Comparison of ENCODE assay signal across 1 cellular context in genomic region chr20:33401042-33401921, GRCh38.
A peak's percentile ranks its signal among the peaks of the same experiment; 100 is the strongest.
TF ChIP-seq lines count a peak whose summit lies in the region.

Gene CDK5RAP1, minus strand, starts transcription at chr20:33401519. Its CDS starts 4,455 bp downstream, at chr20:33397064.

TF ChIP-seq in K562, 482 proteins besides CTCF, POLR2A, EP300 and RAD21 (continued from another document and continues in another):
- TF ChIP-seq SIX5 (IDR thresholded peaks at IDR 0.05; ENCODE audit: borderline replicate concordance in 1 of 2, insufficient read depth in 1 of 2, low read depth in 1 of 2, low read length in 2 of 2) = peak; percentile 52 to 69; a peak in 3 of 4 replicates
- TF ChIP-seq HINFP (tag; conservative IDR thresholded peaks at IDR 0.05; ENCODE audit: low read depth) = peak; percentile 72
- TF ChIP-seq E2F5 (CRISPR knock-in tag; IDR thresholded peaks at IDR 0.05) = 0 out of 2 replicates have a peak, but pooled peaks have one; percentile 49
- no peak for TF ChIP-seq ZC3H11A (IDR thresholded peaks at IDR 0.05; ENCODE audit: low read depth, low read length)
- peak; percentile 72; the same call in 1 of the 2 replicates for TF ChIP-seq ZKSCAN1 (IDR thresholded peaks at IDR 0.05; ENCODE audit: low read depth, low read length)
- peak; percentile 90 for TF ChIP-seq EP400 (IDR thresholded peaks at IDR 0.05)
- peak in 1 of 2 experiments; percentile 60; a peak in 1 of 4 replicates for TF ChIP-seq TEAD1 (CRISPR knock-in tag; IDR thresholded peaks at IDR 0.05)
- peak; percentile 59 for TF ChIP-seq ZNF384 (IDR thresholded peaks at IDR 0.05; ENCODE audit: low read depth, low read length)
- TF ChIP-seq CSDE1 (IDR thresholded peaks at IDR 0.05) = peak in 1 of 2 experiments; percentile 41; a peak in 2 of 4 replicates
- peak; percentile 51; the same call in 1 of the 2 replicates for TF ChIP-seq ZBTB7A (IDR thresholded peaks at IDR 0.05; ENCODE audit: borderline replicate concordance, control insufficient read depth, low read depth, low read length)
- TF ChIP-seq XRCC5 (IDR thresholded peaks at IDR 0.05; ENCODE audit: low read depth, low read length) = peak; percentile 96
- TF ChIP-seq ZNF785 (CRISPR knock-in tag; IDR thresholded peaks at IDR 0.05) = no peak
- TF ChIP-seq PRDM10 (IDR thresholded peaks at IDR 0.05; ENCODE audit: partially characterized antibody) = peak; percentile 52
- TF ChIP-seq CCAR2 (IDR thresholded peaks at IDR 0.05; ENCODE audit: low read depth, low read length) = no peak
- peak; percentile 67; the same call in 1 of the 2 replicates for TF ChIP-seq THRAP3 (IDR thresholded peaks at IDR 0.05; ENCODE audit: borderline replicate concordance)
- TF ChIP-seq MNT (conservative IDR thresholded peaks at IDR 0.05) = peak; percentile 72 to 88
- no peak for TF ChIP-seq ARID2 (IDR thresholded peaks at IDR 0.05)
- TF ChIP-seq E2F6 (IDR thresholded peaks at IDR 0.05; ENCODE audit: borderline replicate concordance in 1 of 2, extremely low read depth in 1 of 2, insufficient read depth in 1 of 2, insufficient read length in 1 of 2, low read depth in 1 of 2, low read length in 1 of 2, poor library complexity in 1 of 2, severe bottlenecking in 1 of 2) = peak in 1 of 2 experiments; percentile 45
- peak; percentile 77 to 95; a peak in 3 of 4 replicates for TF ChIP-seq HDAC1 (IDR thresholded peaks at IDR 0.05)
- TF ChIP-seq ETV5 (CRISPR knock-in tag; IDR thresholded peaks at IDR 0.05; ENCODE audit: low read depth) = peak; percentile 81
- TF ChIP-seq ZFX (CRISPR knock-in tag; IDR thresholded peaks at IDR 0.05) = peak; percentile 83
- peak; percentile 53; the same call in 1 of the 2 replicates for TF ChIP-seq NFE2 (IDR thresholded peaks at IDR 0.05; ENCODE audit: low read depth)
- peak; percentile 90 for TF ChIP-seq RB1 (IDR thresholded peaks at IDR 0.05; ENCODE audit: low read depth)
- 0 out of 2 replicates have a peak, but pooled peaks have one; percentile 43 for TF ChIP-seq HDAC8 (tag; IDR thresholded peaks at IDR 0.05)
- peak; percentile 67; the same call in 1 of the 2 replicates for TF ChIP-seq TARDBP (IDR thresholded peaks at IDR 0.05)
- no peak for TF ChIP-seq NR0B1 (IDR thresholded peaks at IDR 0.05; ENCODE audit: partially characterized antibody)
- peak; percentile 46 for TF ChIP-seq HMGN3 (IDR thresholded peaks at IDR 0.05; ENCODE audit: borderline replicate concordance, extremely low read depth, insufficient read length, low read depth, low read length)
- peak; percentile 99 for TF ChIP-seq NCOA1 (IDR thresholded peaks at IDR 0.05; ENCODE audit: low read depth)
- TF ChIP-seq FOSL1 (tag; conservative IDR thresholded peaks at IDR 0.05) = peak; percentile 46; the same call in 1 of the 2 replicates
- TF ChIP-seq SIN3B (IDR thresholded peaks at IDR 0.05; ENCODE audit: low read depth) = peak; percentile 95
- peak; percentile 89 for TF ChIP-seq TAF1 (IDR thresholded peaks at IDR 0.05; ENCODE audit: control insufficient read depth, extremely low read depth, insufficient read depth, low read length, severe bottlenecking)
- TF ChIP-seq ZNF583 (CRISPR knock-in tag; IDR thresholded peaks at IDR 0.05) = no peak
- no peak for TF ChIP-seq ELF4 (CRISPR knock-in tag; IDR thresholded peaks at IDR 0.05)
- TF ChIP-seq POLR2AphosphoS5 (IDR thresholded peaks at IDR 0.05; ENCODE audit: control insufficient read depth, insufficient read depth, low read depth, low read length) = peak; percentile 73
- peak; percentile 90 for TF ChIP-seq SUPT5H (IDR thresholded peaks at IDR 0.05)
- TF ChIP-seq GABPA (tag; conservative IDR thresholded peaks at IDR 0.05; ENCODE audit: low read depth) = peak; percentile 100
- TF ChIP-seq ZBED1 (IDR thresholded peaks at IDR 0.05) = 0 out of 2 replicates have a peak, but pooled peaks have one; percentile 67
- peak; percentile 76; the same call in 1 of the 2 replicates for TF ChIP-seq MTA3 (IDR thresholded peaks at IDR 0.05; ENCODE audit: borderline replicate concordance)
- peak; percentile 66 for TF ChIP-seq MAX (CRISPR knock-in tag; IDR thresholded peaks at IDR 0.05)
- peak; percentile 97 for TF ChIP-seq ZBTB9 (CRISPR knock-in tag; IDR thresholded peaks at IDR 0.05)
- TF ChIP-seq DPF2 (IDR thresholded peaks at IDR 0.05) = peak; percentile 65
- peak; percentile 98 to 100 (median 100) for TF ChIP-seq ZBTB11 (CRISPR knock-in tag; IDR thresholded peaks at IDR 0.05)
- TF ChIP-seq THAP12 (CRISPR knock-in tag; IDR thresholded peaks at IDR 0.05) = peak; percentile 71; the same call in 1 of the 2 replicates
- TF ChIP-seq TCF7 (IDR thresholded peaks at IDR 0.05; ENCODE audit: borderline replicate concordance) = peak; percentile 88
- peak; percentile 78 for TF ChIP-seq TBP (optimal IDR thresholded peaks at IDR 0.05; ENCODE audit: low read depth, low read length)
- 0 out of 2 replicates have a peak, but pooled peaks have one; percentile 21 for TF ChIP-seq ZBTB1 (CRISPR knock-in tag; IDR thresholded peaks at IDR 0.05; ENCODE audit: borderline replicate concordance, low read depth)
